In the genomic region with DNA sequence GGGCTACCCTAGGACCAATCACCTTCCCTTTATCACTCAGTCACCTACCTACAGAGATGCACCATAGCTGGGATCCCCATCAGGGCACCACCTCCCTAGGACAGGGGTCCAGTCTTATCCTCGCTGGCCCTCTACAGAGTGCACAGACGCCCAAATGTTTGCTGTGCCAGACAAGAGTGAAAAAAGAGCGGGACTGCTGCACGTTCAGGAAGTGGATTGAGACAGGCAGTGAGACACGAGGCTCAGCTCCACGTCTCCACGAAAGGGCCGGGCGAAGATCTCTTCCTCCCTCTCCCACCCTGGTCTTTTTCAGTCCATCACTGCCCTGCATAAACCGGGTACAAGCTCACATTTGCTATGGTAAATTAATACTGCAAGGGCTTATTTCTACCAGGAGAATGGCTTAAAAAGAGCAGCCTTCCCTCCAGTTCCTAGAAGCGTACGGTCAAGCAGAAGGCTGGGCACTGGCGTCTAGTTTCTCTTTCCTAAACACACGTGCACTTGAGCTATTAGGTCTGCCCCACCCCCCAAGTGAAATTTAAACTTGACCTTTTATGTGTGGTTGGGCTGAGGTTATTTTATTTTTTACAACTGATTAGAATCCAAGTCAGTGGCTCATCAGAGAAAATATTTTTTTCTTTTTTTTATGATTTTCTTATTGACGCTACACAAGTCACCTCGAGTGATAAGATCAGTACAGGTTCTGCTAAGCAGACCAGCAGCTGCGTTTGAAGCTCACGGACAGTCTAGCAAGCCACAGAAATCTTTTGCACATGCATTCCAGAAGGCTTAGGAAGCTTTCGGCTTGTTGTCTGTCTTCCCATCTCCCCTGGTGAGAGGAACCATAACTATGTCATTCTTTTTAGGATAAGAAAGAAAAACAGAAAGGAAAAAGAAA, we compare ENCODE assay signal across 15 cellular contexts.
DNase-seq lines count a peak whose midpoint lies in the region; ATAC-seq and TF ChIP-seq lines count a peak whose summit lies in the region.
"Had no signal": no experiment of that assay in that cellular context is flagged by ENCODE, and none has a peak within 500 bp of the region (broad histone marks: within the 10 kb centered on the region; RNA-seq: fewer than 3 reads in every experiment).

No MANE protein-coding gene starts in this region.

- peak overlapping the region; percentile 49; the same call in 1 of the 2 replicates for H3K23ac ChIP-seq in IMR-90 (ENCODE audit: low read depth, low read length)

- H3K9me1 ChIP-seq in IMR-90 (ENCODE audit: insufficient read depth, low read length): peaks cover 24% of the 10 kb centered on the region

- H3K4me3 Mint-ChIP-seq in endodermal cell: no peak overlapping the region
- H3K4me3 Mint-ChIP-seq: activated CD4-positive, alpha-beta T cell treated with anti-CD3 and anti-CD28 coated beads, Interleukin-2, amount 10 ng/mL, durations not matched to agents 24 days and 14 days; CD4-positive, CD25-positive, alpha-beta regulatory T cell had no signal

- H2AFZ ChIP-seq in IMR-90 (replicated peaks; ENCODE audit: low read length, poor library complexity): no peak overlapping the region

- no peak overlapping the region for H3K56ac ChIP-seq in IMR-90 (ENCODE audit: extremely low read depth, insufficient read depth, low read length)

- no peaks in the 10 kb centered on the region for H3K27me3 ChIP-seq in IMR-90 (ENCODE audit: control insufficient read depth, insufficient read depth, low read length)
- no peaks in the 10 kb centered on the region for H3K27me3 ChIP-seq in endodermal cell (ENCODE audit: control insufficient read depth, insufficient read depth, low read length, poor library complexity, severe bottlenecking)
- H3K27me3 ChIP-seq in ovary: no peaks in the 10 kb centered on the region

- BruUV-seq in IMR-90 (replicated peaks; lab: Mats Ljungman, UMichigan): no TSS peak

- no peak for TF ChIP-seq RAD21 in IMR-90 (IDR thresholded peaks at IDR 0.05; ENCODE audit: low read length)

- peak overlapping the region; percentile 17 for H2AK9ac ChIP-seq in IMR-90 (replicated peaks; ENCODE audit: low read depth, low read length, poor library complexity)

- H4K8ac ChIP-seq in IMR-90 (ENCODE audit: low read depth in 2 of 2, low read length in 2 of 2): no peak overlapping the region

- H3K27ac Mint-ChIP-seq in endodermal cell: no peak overlapping the region
- H3K27ac Mint-ChIP-seq: activated CD4-positive, alpha-beta T cell treated with anti-CD3 and anti-CD28 coated beads, Interleukin-2, amount 10 ng/mL, durations not matched to agents 24 days and 14 days; CD4-positive, CD25-positive, alpha-beta regulatory T cell had no signal

- in situ Hi-C loops in IMR-90 (cut with MboI; ENCODE audit: low sequenced_read_pairs): no loop called here

- intact Hi-C loops in IMR-90 (cut with micrococcal nuclease): no loop called here
- intact Hi-C loops in ovary (cut with DNase I): no loop called here

- H3K4me1 ChIP-seq in IMR-90 (ENCODE audit: control insufficient read depth, insufficient read depth, low read length) (peaks cover 13% of the 10 kb centered on the region), endodermal cell (ENCODE audit: control insufficient read depth, insufficient read depth, low read length) (no peaks in the 10 kb centered on the region), ovary (ENCODE audit: insufficient read depth) (peaks cover 2% of the 10 kb centered on the region)

- POLR2A ChIA-PET in AG04449 (lab: Yijun Ruan, JAX) (interaction anchor here (0.6 to 1.3 kb wide), 7 partner anchors 9 to 250 kb away, joined by 3 to 4 read pairs (median 3); no protein-coding TSS in a partner anchor), IMR-90 (lab: Charles Lee; ENCODE audit: unreplicated experiment) (interaction anchor here (0.6 kb wide), 2 partner anchors 9 to 282 kb away, joined by 4 read pairs; no protein-coding TSS in a partner anchor)

- H2BK5ac ChIP-seq in IMR-90 (ENCODE audit: low read depth, low read length, poor library complexity, severe bottlenecking): no peak overlapping the region

- H3K27me3 Mint-ChIP-seq in endodermal cell (ENCODE audit: insufficient read depth): no peaks in the 10 kb centered on the region
- H3K27me3 Mint-ChIP-seq: activated CD4-positive, alpha-beta T cell treated with anti-CD3 and anti-CD28 coated beads, Interleukin-2, amount 10 ng/mL, durations not matched to agents 24 days and 14 days; CD4-positive, CD25-positive, alpha-beta regulatory T cell had no signal

- H3K18ac ChIP-seq in IMR-90 (ENCODE audit: low read depth, low read length): no peak overlapping the region

- H3K4me2 ChIP-seq in IMR-90 (ENCODE audit: low read depth, low read length): peak overlapping the region; percentile 35

- no peak overlapping the region for H4K91ac ChIP-seq in IMR-90 (ENCODE audit: insufficient read depth, low read depth, low read length)

- WGBS in IMR-90 (ENCODE audit: extremely low coverage in 2 of 2, insufficient read length in 1 of 2), 2 experiments: 86% methylated on average over 1 of the region's 19 CpGs; no CpG with 5 or more reads in 1 of the 2 experiments
- WGBS in endodermal cell (ENCODE audit: insufficient coverage in 1 of 2, insufficient read length in 1 of 2), 2 experiments: 89 to 90% methylated on average over 14 to 19 of the region's 19 CpGs
- 36 to 44% (median 37%) methylated on average over 19 of the region's 19 CpGs for WGBS in ovary, 3 donors

- H3K9me3 ChIP-seq in IMR-90 (ENCODE audit: control insufficient read depth, insufficient read depth, low read length) (no peaks in the 10 kb centered on the region), endodermal cell (ENCODE audit: control insufficient read depth, low read length) (no peaks in the 10 kb centered on the region), ovary (no peaks in the 10 kb centered on the region)

- H3K4me3 ChIP-seq in AG04449 (ENCODE audit: low read depth, low read length): peak overlapping the region; percentile 15; the same call in 1 of the 2 replicates
- H3K4me3 ChIP-seq in IMR-90 (ENCODE audit: insufficient read depth, low read depth, low read length): no peak overlapping the region
- H3K4me3 ChIP-seq in endodermal cell (ENCODE audit: low read length): no peak overlapping the region
- H3K4me3 ChIP-seq in ovary: peak overlapping the region; percentile 13

- H2AK5ac ChIP-seq in IMR-90 (ENCODE audit: low read depth, low read length): peak overlapping the region; percentile 25; the same call in 1 of the 2 replicates

- CTCF ChIA-PET in AG04449 (lab: Yijun Ruan, JAX) (interaction anchor here (0.9 to 3.5 kb wide), 6 partner anchors 9 to 452 kb away, joined by 3 to 17 read pairs (median 4); no protein-coding TSS in a partner anchor), IMR-90 (lab: Yijun Ruan, JAX) (interaction anchor here (1.0 kb wide), 1 partner anchor 9 kb away, joined by 3 read pairs; no protein-coding TSS in a partner anchor)

- H3K9me3 Mint-ChIP-seq in endodermal cell: no peaks in the 10 kb centered on the region
- H3K9me3 Mint-ChIP-seq: activated CD4-positive, alpha-beta T cell treated with anti-CD3 and anti-CD28 coated beads, Interleukin-2, amount 10 ng/mL, durations not matched to agents 24 days and 14 days had no signal

- no peak overlapping the region for H2BK20ac ChIP-seq in IMR-90 (ENCODE audit: low read depth, low read length)

- H3K36me3 Mint-ChIP-seq in endodermal cell (ENCODE audit: low read depth): no peaks in the 10 kb centered on the region
- H3K36me3 Mint-ChIP-seq: CD4-positive, CD25-positive, alpha-beta regulatory T cell had no signal

- no peak overlapping the region; the same call in 1 of the 2 replicates for H3K4ac ChIP-seq in IMR-90 (ENCODE audit: low read depth, low read length)

- peaks cover 37% of the 10 kb centered on the region for H4K20me1 ChIP-seq in IMR-90 (ENCODE audit: insufficient read depth, low read length)

- dilution Hi-C loops in IMR-90 (cut with HindIII; ENCODE audit: low sequenced_read_pairs, unreplicated experiment): no loop called here

- H3K27ac ChIP-seq in IMR-90 (ENCODE audit: insufficient read depth, low read length) (0 out of 2 replicates have a peak overlapping the region, but pooled peaks have one; percentile 6), endodermal cell (ENCODE audit: low read depth, low read length) (peak overlapping the region; percentile 49), ovary (no peak overlapping the region)

- no peak overlapping the region for H2BK120ac ChIP-seq in IMR-90 (ENCODE audit: low read depth, low read length)

- no peak for TF ChIP-seq CTCF in AG04449 (IDR thresholded peaks at IDR 0.05; ENCODE audit: insufficient read depth, low read length, missing control alignments)
- TF ChIP-seq CTCF in IMR-90 (conservative IDR thresholded peaks at IDR 0.05; ENCODE audit: low read depth, low read length): no peak
- TF ChIP-seq CTCF in endodermal cell (conservative IDR thresholded peaks at IDR 0.05): no peak
- no peak for TF ChIP-seq CTCF in ovary (IDR thresholded peaks at IDR 0.05)

- H3K36me3 ChIP-seq in IMR-90 (ENCODE audit: control insufficient read depth, insufficient read depth, low read length) (peaks cover 24% of the 10 kb centered on the region), endodermal cell (ENCODE audit: control insufficient read depth, insufficient read depth, low read length) (no peaks in the 10 kb centered on the region), ovary (no peaks in the 10 kb centered on the region)

- peak overlapping the region; percentile 50; the same call in 1 of the 2 replicates for H3K14ac ChIP-seq in IMR-90 (replicated peaks; ENCODE audit: low read depth, low read length)

- no peak for TF ChIP-seq EP300 in ovary (IDR thresholded peaks at IDR 0.05)

- no peak overlapping the region for H3K9ac ChIP-seq in IMR-90 (ENCODE audit: low read depth, low read length)
- no peak overlapping the region for H3K9ac ChIP-seq in endodermal cell (ENCODE audit: extremely low read depth, low read length, poor library complexity, severe bottlenecking)

- TF ChIP-seq POLR2A in IMR-90 (IDR thresholded peaks at IDR 0.05; ENCODE audit: low read depth, low read length): no peak
- TF ChIP-seq POLR2A in ovary (IDR thresholded peaks at IDR 0.05): no peak

- DNase-seq in AG04449 (ENCODE audit: low read depth, low spot score): peak; percentile 62
- peak; percentile 89 for DNase-seq in IMR-90
- no peak for DNase-seq in endodermal cell
- DNase-seq in ovary: no peak
- DNase-seq in C1 segment of cervical spinal cord (lab: John Stamatoyannopoulos, UW): no peak
- DNase-seq in NCI-H345 treated with DMSO at 0.1 percent for 48 hours (lab: John Stamatoyannopoulos, UW; ENCODE audit: unreplicated experiment): no peak
- DNase-seq in T-helper 9 cell: no peak
- no peak for DNase-seq in ureter (ENCODE audit: low spot score)
- DNase-seq: activated CD4-positive, alpha-beta T cell treated with anti-CD3 and anti-CD28 coated beads, Interleukin-2, amount 10 ng/mL, durations not matched to agents 24 days and 14 days; CD4-positive, CD25-positive, alpha-beta regulatory T cell; effector CD8-positive, alpha-beta T cell; KBM-7; midbrain; stimulated activated naive CD4-positive, alpha-beta T cell treated with Interleukin-2 at 50 U/mL for 16 hours had no signal

- peak overlapping the region; percentile 21; the same call in 1 of the 3 replicates for H2BK15ac ChIP-seq in IMR-90 (ENCODE audit: low read depth, low read length)

- peak; percentile 96 for ATAC-seq in IMR-90 (ENCODE audit: low read depth)
- ATAC-seq: HCT116 had no signal

- H4K5ac ChIP-seq in IMR-90 (ENCODE audit: low read depth, low read length): no peak overlapping the region

- H3K4me1 Mint-ChIP-seq in endodermal cell: peaks cover 12% of the 10 kb centered on the region
- H3K4me1 Mint-ChIP-seq: activated CD4-positive, alpha-beta T cell treated with anti-CD3 and anti-CD28 coated beads, Interleukin-2, amount 10 ng/mL, durations not matched to agents 24 days and 14 days; CD4-positive, CD25-positive, alpha-beta regulatory T cell had no signal

- peaks cover 18 to 67% of the 10 kb centered on the region in 2 experiments for H3K79me1 ChIP-seq in IMR-90 (ENCODE audit: low read depth in 1 of 2, low read length in 2 of 2)

Comparison
In these comparisons a context has a peak if more than half of its experiments do, and no peak if none do; other contexts are left out.
1. DNase-seq: peak in AG04449 (single experiment) and IMR-90 (single experiment); none in endodermal cell (single experiment), ovary (0 of 5), C1 segment of cervical spinal cord (0 of 14), NCI-H345 treated with DMSO at 0.1 percent for 48 hours (single experiment), T-helper 9 cell (single experiment) and ureter (single experiment).
2. H3K4me3 ChIP-seq: peak in AG04449 (single experiment) and ovary (single experiment); none in IMR-90 (single experiment) and endodermal cell (single experiment).
3. H3K27ac ChIP-seq: peak in IMR-90 (single experiment) and endodermal cell (single experiment); none in ovary (0 of 2).